In the genomic region with DNA sequence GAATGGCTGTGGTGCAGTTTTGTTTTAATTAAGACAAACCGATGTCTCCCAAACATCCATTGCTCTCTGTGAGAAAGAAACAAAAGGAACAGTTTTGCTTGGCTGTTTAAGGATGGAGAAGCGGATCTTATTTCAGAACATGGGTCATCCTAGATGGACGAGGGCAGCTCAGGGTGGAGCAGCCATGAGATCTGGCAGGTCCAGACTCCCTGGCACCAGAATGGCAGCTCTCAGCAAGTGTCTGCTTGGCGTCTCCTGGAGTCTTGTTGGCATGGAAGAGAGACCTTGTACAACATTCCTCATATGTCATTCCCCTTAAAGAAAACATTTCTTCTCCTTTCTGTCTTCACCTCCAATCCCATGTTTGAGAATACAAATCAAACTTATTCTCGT, we compare ENCODE assay signal across 16 cellular contexts.
DNase-seq lines count a peak whose midpoint lies in the region; ATAC-seq and TF ChIP-seq lines count a peak whose summit lies in the region.
"Had no signal": no experiment of that assay in that cellular context is flagged by ENCODE, and none has a peak within 500 bp of the region (broad histone marks: within the 10 kb centered on the region; RNA-seq: fewer than 3 reads in every experiment).

No MANE protein-coding gene starts in this region.

- ATAC-seq in right cardiac atrium = peak; percentile 17 to 25
- ATAC-seq: stimulated activated naive CD8-positive, alpha-beta T cell treated with anti-CD3 and anti-CD28 coated beads, Interleukin-15, Interleukin-2, amounts not matched to agents 100 U/mL and 50 U/mL, for 24 hours had no signal

- H3K9me3 ChIP-seq in ascending aorta (no peaks in the 10 kb centered on the region), right cardiac atrium (ENCODE audit: control insufficient read depth, low read length) (no peaks in the 10 kb centered on the region), spleen (no peaks in the 10 kb centered on the region), MM.1S (replicated peaks; ENCODE audit: insufficient read depth, low read length) (no peaks in the 10 kb centered on the region)
- H3K9me3 ChIP-seq: Caco-2, mucosa of descending colon had no signal

- H3K4me1 ChIP-seq in ACC112 (ENCODE audit: control insufficient read depth, insufficient read depth, low read length, unreplicated experiment) (no peaks in the 10 kb centered on the region), ascending aorta (peaks cover 0 to 2% of the 10 kb centered on the region in 2 donors), right cardiac atrium (ENCODE audit: control insufficient read depth, insufficient read depth, low read length) (peaks cover 5% of the 10 kb centered on the region), spleen (peaks cover 0 to 9% (median 2%) of the 10 kb centered on the region in 6 donors), MM.1S (ENCODE audit: low read length) (no peaks in the 10 kb centered on the region)
- H3K4me1 ChIP-seq: Caco-2 had no signal

- H3K27ac ChIP-seq in ACC112 (ENCODE audit: low read depth, low read length) = no peak overlapping the region
- H3K27ac ChIP-seq in ascending aorta = peak overlapping the region; percentile 69 to 78
- peak overlapping the region; percentile 89 for H3K27ac ChIP-seq in right cardiac atrium (ENCODE audit: low read length)
- H3K27ac ChIP-seq in spleen = peak overlapping the region in 7 of 8 donors; percentile 6 to 68 (median 58)
- H3K27ac ChIP-seq in MM.1S (ENCODE audit: low read length) = no peak overlapping the region

- TF ChIP-seq POLR2A in spleen (IDR thresholded peaks at IDR 0.05) = no peak

- H2AFZ ChIP-seq in ACC112 (ENCODE audit: low read length, unreplicated experiment) = peak overlapping the region; percentile 28
- H2AFZ ChIP-seq in MM.1S (ENCODE audit: low read length) = no peak overlapping the region

- intact Hi-C loops in ascending aorta (cut with DNase I) = loop anchor here (1.0 to 10.0 kb wide), 3 partner anchors 93 to 303 kb away; a partner anchor contains a TSS
- intact Hi-C loops in right cardiac atrium (cut with DNase I) = loop anchor here in 3 of 4 donors (5.0 to 10.0 kb wide), 6 partner anchors 53 to 173 kb away; a partner anchor contains a TSS
- intact Hi-C loops in spleen (cut with DNase I; ENCODE audit: low total_unique reads) = no loop called here

- H3K9me2 ChIP-seq in MM.1S (replicated peaks; ENCODE audit: insufficient read depth, low read length) = no peaks in the 10 kb centered on the region

- no peaks in the 10 kb centered on the region for H3K27me3 ChIP-seq in ACC112 (ENCODE audit: insufficient read depth, low read length)
- H3K27me3 ChIP-seq in ascending aorta = no peaks in the 10 kb centered on the region
- H3K27me3 ChIP-seq in right cardiac atrium (ENCODE audit: control insufficient read depth, insufficient read depth) = no peaks in the 10 kb centered on the region
- no peaks in the 10 kb centered on the region for H3K27me3 ChIP-seq in spleen (replicated peaks in 1 of 7)
- H3K27me3 ChIP-seq in MM.1S (replicated peaks; ENCODE audit: insufficient read depth, low read length) = no peaks in the 10 kb centered on the region

- H4K20me1 ChIP-seq in MM.1S (ENCODE audit: insufficient read depth, low read length) = no peaks in the 10 kb centered on the region

- no peaks in the 10 kb centered on the region; the same call in 1 of the 2 replicates for H3F3A ChIP-seq in MM.1S (ENCODE audit: insufficient read depth, low read length)

- H3K79me2 ChIP-seq in ACC112 (ENCODE audit: control insufficient read depth, insufficient read depth, low read length, unreplicated experiment) (no peaks in the 10 kb centered on the region), MM.1S (ENCODE audit: low read length) (no peaks in the 10 kb centered on the region)

- peak overlapping the region; percentile 66; the same call in 1 of the 2 replicates for H3K4me3 ChIP-seq in ACC112 (ENCODE audit: low read depth, low read length)
- H3K4me3 ChIP-seq in ascending aorta = peak overlapping the region; percentile 28 to 58
- no peak overlapping the region for H3K4me3 ChIP-seq in right cardiac atrium (ENCODE audit: low read length)
- H3K4me3 ChIP-seq in spleen = no peak overlapping the region
- no peak overlapping the region for H3K4me3 ChIP-seq in MM.1S (ENCODE audit: low read length)
- H3K4me3 ChIP-seq: mucosa of descending colon had no signal

- no peak overlapping the region for H3K4me2 ChIP-seq in MM.1S (ENCODE audit: low read depth, low read length)

- DNase-seq in ascending aorta (ENCODE audit: low spot score in 2 of 2) (no peak), right cardiac atrium (peak in 1 of 3 donors; percentile 54), spleen (no peak), activated T-cell treated with anti-CD3 and anti-CD28 coated beads for 4 hours (no peak), MM.1S (no peak), DMS 273 (lab: John Stamatoyannopoulos, UW; ENCODE audit: unreplicated experiment) (no peak)
- DNase-seq in effector CD4-positive, alpha-beta T cell = no peak
- DNase-seq: activated CD4-positive, alpha-beta T cell treated with anti-CD3 and anti-CD28 coated beads, Interleukin-2, amount 50 U/mL, for 48 hours; Caco-2; DMS79 treated with DMSO at 0.1 percent for 48 hours; GF-D8; NCI-H1694; stimulated activated naive CD8-positive, alpha-beta T cell treated with anti-CD3 and anti-CD28 coated beads, Interleukin-15, Interleukin-2, amounts not matched to agents 100 U/mL and 50 U/mL, for 24 hours; trophoblast cell had no signal

- H3K36me3 ChIP-seq in ACC112 (ENCODE audit: insufficient read depth, low read length) = no peaks in the 10 kb centered on the region
- H3K36me3 ChIP-seq in ascending aorta = no peaks in the 10 kb centered on the region
- H3K36me3 ChIP-seq in spleen = no peaks in the 10 kb centered on the region
- H3K36me3 ChIP-seq in MM.1S (replicated peaks; ENCODE audit: insufficient read depth, low read length) = no peaks in the 10 kb centered on the region

- no peak for TF ChIP-seq CTCF in ascending aorta (IDR thresholded peaks at IDR 0.05)
- TF ChIP-seq CTCF in spleen (IDR thresholded peaks at IDR 0.05 in 8 of 11, conservative IDR thresholded peaks at IDR 0.05 in 3 of 11) = no peak
- no peak for TF ChIP-seq CTCF in MM.1S (IDR thresholded peaks at IDR 0.05; ENCODE audit: low read length)

- 51% methylated on average over 5 of the region's 5 CpGs for WGBS in right cardiac atrium
- 79 to 89% (median 81%) methylated on average over 5 of the region's 5 CpGs for WGBS in spleen, 5 donors

- no peak overlapping the region for H3K9ac ChIP-seq in MM.1S (ENCODE audit: low read length)

Comparison
In these comparisons a context has a peak if more than half of its experiments do, and no peak if none do; other contexts are left out.
1. H3K27ac ChIP-seq: peak in ascending aorta (2 of 2), right cardiac atrium (single experiment) and spleen (7 of 8); none in ACC112 (single experiment) and MM.1S (single experiment).
2. H3K4me3 ChIP-seq: peak in ACC112 (single experiment) and ascending aorta (2 of 2); none in right cardiac atrium (single experiment), spleen (0 of 8) and MM.1S (single experiment).